In genomic region chr15:74842581-74843444, GRCh38 we compare ENCODE assay signal across 1 cellular context.
TF ChIP-seq lines count a peak whose summit lies in the region.

TSS of gene ULK3 (minus strand) at chr15:74843156. CDS start at chr15:74843105, 51 bp downstream.

TF ChIP-seq in GM12878, 131 proteins besides CTCF, POLR2A, EP300 and RAD21 (continued from another document and continues in another):
- TF ChIP-seq USF1 (IDR thresholded peaks at IDR 0.05; ENCODE audit: borderline replicate concordance, extremely low read length, insufficient read depth, low read depth, low read length) (peak; percentile 93), CBFB (IDR thresholded peaks at IDR 0.05; ENCODE audit: low read depth) (no peak), ZNF207 (IDR thresholded peaks at IDR 0.05; ENCODE audit: borderline replicate concordance) (0 out of 2 replicates have a peak, but pooled peaks have one; percentile 53), RELA (IDR thresholded peaks at IDR 0.05; ENCODE audit: borderline replicate concordance, partially characterized antibody) (peak; percentile 57), ZBED1 (IDR thresholded peaks at IDR 0.05; ENCODE audit: borderline replicate concordance) (0 out of 2 replicates have a peak, but pooled peaks have one; percentile 21), SIN3A (IDR thresholded peaks at IDR 0.05; ENCODE audit: low read depth, low read length) (peak; percentile 88), KAT2A (conservative IDR thresholded peaks at IDR 0.05; ENCODE audit: control insufficient read depth, low read depth, low read length) (no peak), ZBTB11 (CRISPR knock-in tag; IDR thresholded peaks at IDR 0.05) (no peak), TARDBP (IDR thresholded peaks at IDR 0.05; ENCODE audit: borderline replicate concordance) (no peak), KDM1A (IDR thresholded peaks at IDR 0.05; ENCODE audit: borderline replicate concordance) (no peak), EGR1 (IDR thresholded peaks at IDR 0.05; ENCODE audit: borderline replicate concordance in 1 of 2, low read depth in 2 of 2, low read length in 2 of 2) (peak in 1 of 2 experiments; percentile 95; a peak in 2 of 3 replicates), MXI1 (IDR thresholded peaks at IDR 0.05; ENCODE audit: low read depth, low read length) (peak; percentile 93), PKNOX1 (IDR thresholded peaks at IDR 0.05) (peak; percentile 97), SRF (IDR thresholded peaks at IDR 0.05; ENCODE audit: low read depth in 2 of 2, low read length in 2 of 2) (0 out of 4 replicates have a peak, but pooled peaks of 1 of the 2 experiments have one; percentile 16), RB1 (IDR thresholded peaks at IDR 0.05; ENCODE audit: borderline replicate concordance) (peak; percentile 89), RAD51 (IDR thresholded peaks at IDR 0.05) (peak; percentile 91), RCOR1 (conservative IDR thresholded peaks at IDR 0.05; ENCODE audit: low read depth, low read length) (no peak), CHD2 (IDR thresholded peaks at IDR 0.05; ENCODE audit: borderline replicate concordance, low read depth, low read length) (peak; percentile 83; the same call in 1 of the 2 replicates), CREB1 (IDR thresholded peaks at IDR 0.05; ENCODE audit: low read depth) (peak; percentile 33; the same call in 1 of the 2 replicates), FOXK2 (IDR thresholded peaks at IDR 0.05) (no peak), CBX3 (IDR thresholded peaks at IDR 0.05; ENCODE audit: borderline replicate concordance, low read depth) (no peak), MAX (IDR thresholded peaks at IDR 0.05; ENCODE audit: low read depth, low read length) (peak; percentile 97), MYB (IDR thresholded peaks at IDR 0.05; ENCODE audit: borderline replicate concordance, low read depth, low read length) (no peak), PRDM15 (CRISPR knock-in tag; IDR thresholded peaks at IDR 0.05) (no peak), BCL3 (IDR thresholded peaks at IDR 0.05; ENCODE audit: borderline replicate concordance, insufficient read depth, low read depth, low read length, poor library complexity, severe bottlenecking) (peak; percentile 90), GATAD2B (conservative IDR thresholded peaks at IDR 0.05; ENCODE audit: low read depth) (peak; percentile 98), HCFC1 (IDR thresholded peaks at IDR 0.05; ENCODE audit: low read length) (no peak), HDAC6 (IDR thresholded peaks at IDR 0.05; ENCODE audit: unreplicated experiment) (no peak), SMC3 (IDR thresholded peaks at IDR 0.05; ENCODE audit: borderline replicate concordance, low read length) (peak; percentile 28; the same call in 1 of the 2 replicates), BCLAF1 (IDR thresholded peaks at IDR 0.05) (peak; percentile 58; the same call in 1 of the 2 replicates), MTA3 (IDR thresholded peaks at IDR 0.05; ENCODE audit: borderline replicate concordance, low read length) (peak; percentile 15; the same call in 1 of the 2 replicates), ZBTB4 (CRISPR knock-in tag; IDR thresholded peaks at IDR 0.05) (no peak), CREM (IDR thresholded peaks at IDR 0.05; ENCODE audit: low read depth) (peak; percentile 55), EED (IDR thresholded peaks at IDR 0.05; ENCODE audit: low read depth) (peak; percentile 47; the same call in 1 of the 2 replicates), ASH2L (IDR thresholded peaks at IDR 0.05; ENCODE audit: borderline replicate concordance, low read depth) (peak; percentile 39; the same call in 1 of the 2 replicates), NR2C1 (IDR thresholded peaks at IDR 0.05) (peak; percentile 41), BHLHE40 (IDR thresholded peaks at IDR 0.05; ENCODE audit: borderline replicate concordance in 1 of 2, low read depth in 2 of 2, low read length in 1 of 2) (peak; percentile 90 to 96), HDGF (IDR thresholded peaks at IDR 0.05) (peak; percentile 41; the same call in 1 of the 2 replicates), USF2 (IDR thresholded peaks at IDR 0.05; ENCODE audit: borderline replicate concordance, low read depth, low read length) (peak; percentile 80), SMARCA5 (IDR thresholded peaks at IDR 0.05) (no peak; the same call in none of the 2 replicates), ZNF24 (IDR thresholded peaks at IDR 0.05) (peak; percentile 67), FOXM1 (IDR thresholded peaks at IDR 0.05; ENCODE audit: low read depth, low read length) (no peak)
